In the genomic region with DNA sequence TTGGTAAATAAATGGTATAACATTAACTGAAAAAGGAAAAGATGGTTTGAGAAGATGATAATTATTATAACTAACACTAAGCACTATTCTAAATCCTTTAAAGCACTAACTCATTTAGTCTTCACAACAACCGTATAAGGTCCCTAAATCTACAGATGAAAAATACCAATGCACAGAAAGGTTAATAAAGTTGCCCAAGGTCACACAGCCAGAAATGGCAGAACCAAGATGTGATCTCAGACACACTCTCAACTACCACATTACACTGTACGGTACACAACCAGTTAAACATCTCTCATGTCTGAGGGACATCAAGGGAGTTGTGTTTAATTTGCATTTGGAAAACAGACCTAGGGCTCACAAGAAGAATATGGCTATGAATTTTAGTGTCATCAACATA, we compare ENCODE assay signal across 15 cellular contexts. TPM values are rescaled to one million over a fixed set of nuclear protein-coding genes. Genes with fewer than 3 reads are reported as not detected.
DNase-seq lines count a peak whose midpoint lies in the region; ATAC-seq and TF ChIP-seq lines count a peak whose summit lies in the region.
"Had no signal": no experiment of that assay in that cellular context is flagged by ENCODE, and none has a peak within 500 bp of the region (broad histone marks: within the 10 kb centered on the region; RNA-seq: fewer than 3 reads in every experiment).

No MANE protein-coding gene starts in this region.

- POLR2A ChIA-PET in CD8-positive, alpha-beta T cell (lab: Charles Lee), result interaction anchor here (0.9 to 4.5 kb wide), 14 partner anchors 10 to 69 kb away, joined by 3 to 21 read pairs (median 7); a partner anchor contains a TSS

- peak overlapping the region; percentile 70 to 90 (median 79); a peak in 18 of 22 replicates for H3K4me2 ChIP-seq in BLaER1 treated with 17β-estradiol and CSF1 and Interleukin-3, amounts not matched to agents 10 nM and 100 nM
- no peak overlapping the region for H3K4me2 ChIP-seq in MM.1S (ENCODE audit: low read depth, low read length)

- peaks cover 83% of the 10 kb centered on the region for H3K79me2 ChIP-seq in MM.1S (ENCODE audit: low read length)

- no peak for ATAC-seq in CD8-positive, alpha-beta T cell
- no peak for ATAC-seq in activated naive CD4-positive, alpha-beta T cell treated with anti-CD3 and anti-CD28 coated beads, Interleukin-2, amount 50 U/mL, for 72 hours
- no peak for ATAC-seq in naive B cell (ENCODE audit: low read depth in 2 of 2)
- no peak for ATAC-seq in GM21529 (IDR thresholded peaks at IDR 0.05; ENCODE audit: unreplicated experiment)
- ATAC-seq in GM19452 (IDR thresholded peaks at IDR 0.05; ENCODE audit: unreplicated experiment), result no peak

- H3K4me3 Mint-ChIP-seq in CD8-positive, alpha-beta T cell, result peak overlapping the region; percentile 68
- H3K4me3 Mint-ChIP-seq in naive B cell, result peak overlapping the region in 6 of 8 donors; percentile 1 to 88 (median 64)

- H3K36me3 Mint-ChIP-seq in CD8-positive, alpha-beta T cell, result peaks cover 27% of the 10 kb centered on the region
- H3K36me3 Mint-ChIP-seq in activated naive CD4-positive, alpha-beta T cell treated with anti-CD3 and anti-CD28 coated beads, Interleukin-2, amount 50 U/mL, for 72 hours, result peaks cover 39 to 64% of the 10 kb centered on the region in 2 donors
- peaks cover 0 to 11% of the 10 kb centered on the region in 2 donors for H3K36me3 Mint-ChIP-seq in naive B cell

- H3K9me3 Mint-ChIP-seq in CD8-positive, alpha-beta T cell, result no peaks in the 10 kb centered on the region
- H3K9me3 Mint-ChIP-seq in activated naive CD4-positive, alpha-beta T cell treated with anti-CD3 and anti-CD28 coated beads, Interleukin-2, amount 50 U/mL, for 72 hours, result peaks cover 0 to 4% of the 10 kb centered on the region in 2 donors
- H3K9me3 Mint-ChIP-seq in naive B cell, result no peaks in the 10 kb centered on the region

- H3K4me1 ChIP-seq in BLaER1 treated with 17β-estradiol and CSF1 and Interleukin-3, amounts not matched to agents 10 nM and 100 nM, result peaks cover 20 to 66% (median 47%) of the 10 kb centered on the region in 10 experiments
- peaks cover 55% of the 10 kb centered on the region for H3K4me1 ChIP-seq in CD8-positive, alpha-beta T cell (ENCODE audit: insufficient read depth, low read length)
- H3K4me1 ChIP-seq in MM.1S (ENCODE audit: low read length), result no peaks in the 10 kb centered on the region
- H3K4me1 ChIP-seq: left ventricle myocardium inferior, prostate gland had no signal

- H3K27ac ChIP-seq in BLaER1 treated with 17β-estradiol and CSF1 and Interleukin-3, amounts not matched to agents 10 nM and 100 nM, result peak overlapping the region; percentile 53 to 87 (median 77); a peak in 21 of 22 replicates
- H3K27ac ChIP-seq in CD8-positive, alpha-beta T cell (ENCODE audit: low read depth, low read length), result peak overlapping the region; percentile 68
- no peak overlapping the region for H3K27ac ChIP-seq in MM.1S (ENCODE audit: low read length)
- H3K27ac ChIP-seq: left ventricle myocardium inferior had no signal

- peak overlapping the region in 1 of 11 experiments; percentile 70; a peak in 1 of 22 replicates for H3K9ac ChIP-seq in BLaER1 treated with 17β-estradiol and CSF1 and Interleukin-3, amounts not matched to agents 10 nM and 100 nM
- no peak overlapping the region for H3K9ac ChIP-seq in MM.1S (ENCODE audit: low read length)

- peaks cover 0 to 87% (median 55%) of the 10 kb centered on the region in 11 experiments; a peak in 15 of 22 replicates for H3K36me3 ChIP-seq in BLaER1 treated with 17β-estradiol and CSF1 and Interleukin-3, amounts not matched to agents 10 nM and 100 nM
- H3K36me3 ChIP-seq in CD8-positive, alpha-beta T cell (ENCODE audit: insufficient read depth, low read length), result no peaks in the 10 kb centered on the region
- H3K36me3 ChIP-seq in MM.1S (replicated peaks; ENCODE audit: insufficient read depth, low read length), result no peaks in the 10 kb centered on the region; the same call in 1 of the 2 replicates
- H3K36me3 ChIP-seq: left ventricle myocardium inferior, prostate gland had no signal

- H3K27me3 ChIP-seq in BLaER1 treated with 17β-estradiol and CSF1 and Interleukin-3, amounts not matched to agents 10 nM and 100 nM, result no peaks in the 10 kb centered on the region
- no peaks in the 10 kb centered on the region for H3K27me3 ChIP-seq in CD8-positive, alpha-beta T cell (ENCODE audit: insufficient read depth, low read length)
- no peaks in the 10 kb centered on the region for H3K27me3 ChIP-seq in MM.1S (replicated peaks; ENCODE audit: insufficient read depth, low read length)

- no peaks in the 10 kb centered on the region for H3K27me3 Mint-ChIP-seq in CD8-positive, alpha-beta T cell (ENCODE audit: low read depth)
- H3K27me3 Mint-ChIP-seq in naive B cell, result no peaks in the 10 kb centered on the region

- H3K9me3 ChIP-seq in BLaER1 treated with 17β-estradiol and CSF1 and Interleukin-3, amounts not matched to agents 10 nM and 100 nM (replicated peaks in 1 of 11), result no peaks in the 10 kb centered on the region
- no peaks in the 10 kb centered on the region for H3K9me3 ChIP-seq in CD8-positive, alpha-beta T cell (ENCODE audit: low read length)
- no peaks in the 10 kb centered on the region for H3K9me3 ChIP-seq in MM.1S (replicated peaks; ENCODE audit: insufficient read depth, low read length)
- H3K9me3 ChIP-seq: left ventricle myocardium inferior, prostate gland had no signal

- peak overlapping the region; percentile 96 for H3K27ac Mint-ChIP-seq in CD8-positive, alpha-beta T cell
- H3K27ac Mint-ChIP-seq in activated naive CD4-positive, alpha-beta T cell treated with anti-CD3 and anti-CD28 coated beads, Interleukin-2, amount 50 U/mL, for 72 hours, result peak overlapping the region; percentile 90 to 91
- peak overlapping the region; percentile 12 to 95 (median 92) for H3K27ac Mint-ChIP-seq in naive B cell

- H3K4me3 ChIP-seq in BLaER1 treated with 17β-estradiol and CSF1 and Interleukin-3, amounts not matched to agents 10 nM and 100 nM, result no peak overlapping the region
- H3K4me3 ChIP-seq in CD8-positive, alpha-beta T cell (ENCODE audit: low read depth, low read length), result peak overlapping the region; percentile 14
- no peak overlapping the region for H3K4me3 ChIP-seq in MM.1S (ENCODE audit: low read length)
- H3K4me3 ChIP-seq: left ventricle myocardium inferior, prostate gland had no signal

- H3K9me2 ChIP-seq in MM.1S (replicated peaks; ENCODE audit: insufficient read depth, low read length), result no peaks in the 10 kb centered on the region

- no peak overlapping the region for H2AFZ ChIP-seq in MM.1S (ENCODE audit: low read length)

- H4K20me1 ChIP-seq in BLaER1 treated with 17β-estradiol and CSF1 and Interleukin-3, amounts not matched to agents 10 nM and 100 nM, result peaks cover 0 to 9% (median 0%) of the 10 kb centered on the region in 11 experiments; a peak in 2 of 22 replicates
- no peaks in the 10 kb centered on the region for H4K20me1 ChIP-seq in MM.1S (ENCODE audit: insufficient read depth, low read length)

- CTCF ChIA-PET in CD8-positive, alpha-beta T cell (lab: Charles Lee), result interaction anchor here (0.8 to 2.0 kb wide), 9 partner anchors 10 to 70 kb away, joined by 3 to 9 read pairs (median 4); a partner anchor contains a TSS

- intact Hi-C loops in CD8-positive, alpha-beta T cell (cut with DNase I, micrococcal nuclease), result loop anchor here in 1 of 2 experiments (2.0 kb wide), 1 partner anchor 16 kb away; no protein-coding TSS in a partner anchor

- DNase-seq in CD8-positive, alpha-beta T cell, result no peak
- DNase-seq in activated naive CD4-positive, alpha-beta T cell treated with anti-CD3 and anti-CD28 coated beads, Interleukin-2, amount 50 U/mL, for 72 hours (ENCODE audit: low spot score in 2 of 2), result no peak
- DNase-seq in naive B cell (no peak), NCI-H1048 (lab: John Stamatoyannopoulos, UW) (no peak), MM.1S (no peak)
- DNase-seq: AML-193, caudate nucleus, foreskin fibroblast, KBM-7, left ventricle myocardium inferior, SHP77 treated with DMSO at 0.1 percent for 48 hours had no signal

- peaks cover 70% of the 10 kb centered on the region for H3K4me1 Mint-ChIP-seq in CD8-positive, alpha-beta T cell (ENCODE audit: low read depth)
- H3K4me1 Mint-ChIP-seq in naive B cell, result peaks cover 23 to 37% (median 36%) of the 10 kb centered on the region in 3 donors

- H3F3A ChIP-seq in MM.1S (ENCODE audit: insufficient read depth, low read length), result no peaks in the 10 kb centered on the region

- TF ChIP-seq CTCF in CD8-positive, alpha-beta T cell (IDR thresholded peaks at IDR 0.05), result no peak
- TF ChIP-seq CTCF in MM.1S (IDR thresholded peaks at IDR 0.05; ENCODE audit: low read length), result no peak

RNA-seq across cellular contexts. Expression of a gene that starts 23.1 kb away (rescaled TPM):
- 10 to 100 TPM; 14.9 to 16.9 TPM for total RNA-seq in CD8-positive, alpha-beta T cell
- total RNA-seq in activated naive CD4-positive, alpha-beta T cell treated with anti-CD3 and anti-CD28 coated beads, Interleukin-2, amount 50 U/mL, for 72 hours, result 100 to 1,000 TPM in 1 of 2 donors, 10 to 100 TPM in 1; 99.3 to 111 TPM
- 10 to 100 TPM; 23.5 to 32.7 (median 29.7) TPM for polyA plus RNA-seq in naive B cell (ENCODE audit: low read depth in 6 of 6)

RNA-seq across cellular contexts. Expression of a gene that starts 52.4 kb away (rescaled TPM):
- 1 to 10 TPM; 6.4 to 6.8 TPM for total RNA-seq in CD8-positive, alpha-beta T cell
- 1 to 10 TPM; 4.8 to 9.7 TPM for total RNA-seq in activated naive CD4-positive, alpha-beta T cell treated with anti-CD3 and anti-CD28 coated beads, Interleukin-2, amount 50 U/mL, for 72 hours
- 10 to 100 TPM; 27.5 to 61.5 (median 39.0) TPM for polyA plus RNA-seq in naive B cell (ENCODE audit: low read depth in 6 of 6)

RNA-seq across cellular contexts. Expression of a gene that starts 52.5 kb away (rescaled TPM):
- total RNA-seq in CD8-positive, alpha-beta T cell, result 10 to 100 TPM; 17.8 to 19.2 TPM
- 10 to 100 TPM; 21.4 to 24.7 TPM for total RNA-seq in activated naive CD4-positive, alpha-beta T cell treated with anti-CD3 and anti-CD28 coated beads, Interleukin-2, amount 50 U/mL, for 72 hours
- polyA plus RNA-seq in naive B cell (ENCODE audit: low read depth in 6 of 6), result 10 to 100 TPM; 17.0 to 27.2 (median 24.1) TPM

Comparison
In these comparisons a context has a peak if more than half of its experiments do, and no peak if none do; other contexts are left out.
1. RNA of a gene that starts 23.1 kb away (total RNA-seq): 99.3 to 111 TPM in activated naive CD4-positive, alpha-beta T cell treated with anti-CD3 and anti-CD28 coated beads, Interleukin-2, amount 50 U/mL, for 72 hours; 14.9 to 16.9 TPM in CD8-positive, alpha-beta T cell; every median in the first group is over 4 times any median in the second.
2. Peak in every context shown above with its lines, with median percentiles within 50 percentile points of each other: H3K27ac Mint-ChIP-seq.